Comparison of ENCODE assay signal across 17 cellular contexts in genomic region chr12:28294300-28294699, GRCh38.
DNase-seq lines count a peak whose midpoint lies in the region; ATAC-seq and TF ChIP-seq lines count a peak whose summit lies in the region.
"Had no signal": no experiment of that assay in that cellular context is flagged by ENCODE, and none has a peak within 500 bp of the region (broad histone marks: within the 10 kb centered on the region; RNA-seq: fewer than 3 reads in every experiment).

No MANE protein-coding gene starts in this region.

- H3K4me1 Mint-ChIP-seq in activated B cell treated with CpG ODN at 0.5 μM for 24 hours: peaks cover 12% of the 10 kb centered on the region
- H3K4me1 Mint-ChIP-seq: activated naive CD4-positive, alpha-beta T cell treated with anti-CD3 and anti-CD28 coated beads, Interleukin-2, amount 10 ng/mL, durations not matched to agents 7 days and 5 days had no signal

- CTCF ChIA-PET in activated B cell treated with CpG ODN at 0.5 μM for 24 hours (lab: Charles Lee): no interaction called here

- H3K4me3 Mint-ChIP-seq in activated B cell treated with CpG ODN at 0.5 μM for 24 hours: no peak overlapping the region
- H3K4me3 Mint-ChIP-seq: activated naive CD4-positive, alpha-beta T cell treated with anti-CD3 and anti-CD28 coated beads, Interleukin-2, amount 10 ng/mL, durations not matched to agents 7 days and 5 days had no signal

- no peak overlapping the region for H3K4me3 ChIP-seq in GM12865 (ENCODE audit: low read depth, low read length)
- H3K4me3 ChIP-seq in brain microvascular endothelial cell (ENCODE audit: low read depth, low read length): no peak overlapping the region
- H3K4me3 ChIP-seq: psoas muscle, thoracic aorta had no signal

- no peaks in the 10 kb centered on the region for H3K27me3 ChIP-seq in brain microvascular endothelial cell (replicated peaks)
- H3K27me3 ChIP-seq: BE2C had no signal

- no peaks in the 10 kb centered on the region for H3K36me3 ChIP-seq in brain microvascular endothelial cell (replicated peaks)
- H3K36me3 ChIP-seq: BE2C, thoracic aorta had no signal

- peaks cover 44% of the 10 kb centered on the region for H3K36me3 Mint-ChIP-seq in activated B cell treated with CpG ODN at 0.5 μM for 24 hours (ENCODE audit: low read depth)

- peak; percentile 9 for DNase-seq in GM12865 (ENCODE audit: low read depth)
- DNase-seq in NOMO-1 (lab: John Stamatoyannopoulos, UW; ENCODE audit: unreplicated experiment in 2 of 2): peak; percentile 30 to 35
- no peak for DNase-seq in activated B cell treated with CpG ODN at 0.5 μM for 24 hours
- DNase-seq in renal cortical epithelial cell (ENCODE audit: low read depth): peak; percentile 59
- DNase-seq in foreskin melanocyte: no peak
- no peak for DNase-seq in NCI-H748 treated with DMSO at 0.1 percent for 48 hours (lab: John Stamatoyannopoulos, UW)
- DNase-seq in brain microvascular endothelial cell: no peak
- DNase-seq: activated naive CD4-positive, alpha-beta T cell treated with anti-CD3 and anti-CD28 coated beads, Interleukin-2, amount 10 ng/mL, durations not matched to agents 7 days and 5 days; BE2C; DMS153; hippocampal formation; kidney; NCI-H187 treated with DMSO at 0.1 percent for 48 hours; NCI-H446; psoas muscle; SW 1271 had no signal

- in situ Hi-C loops in brain microvascular endothelial cell (cut with HindIII; ENCODE audit: low pct_ligation_motif_present, low sequenced_read_pairs): no loop called here

- POLR2A ChIA-PET in activated B cell treated with CpG ODN at 0.5 μM for 24 hours (lab: Charles Lee): interaction anchor here (0.5 kb wide), 1 partner anchor 39 kb away, joined by 9 read pairs; no protein-coding TSS in a partner anchor

- ATAC-seq in activated B cell treated with CpG ODN at 0.5 μM for 24 hours (ENCODE audit: low read depth): peak; percentile 40
- ATAC-seq: psoas muscle had no signal

- intact Hi-C loops in activated B cell treated with CpG ODN at 0.5 μM for 24 hours (cut with micrococcal nuclease): no loop called here

- TF ChIP-seq CTCF in GM12865 (IDR thresholded peaks at IDR 0.05; ENCODE audit: insufficient read depth, low read depth, low read length, missing control alignments) (no peak), activated B cell treated with CpG ODN at 0.5 μM for 24 hours (IDR thresholded peaks at IDR 0.05) (no peak), brain microvascular endothelial cell (IDR thresholded peaks at IDR 0.05; ENCODE audit: low read depth, low read length, missing control alignments) (no peak)

- H3K27ac ChIP-seq in brain microvascular endothelial cell: no peak overlapping the region
- H3K27ac ChIP-seq: psoas muscle, thoracic aorta had no signal

- no peaks in the 10 kb centered on the region for H3K27me3 Mint-ChIP-seq in activated B cell treated with CpG ODN at 0.5 μM for 24 hours
- H3K27me3 Mint-ChIP-seq: activated naive CD4-positive, alpha-beta T cell treated with anti-CD3 and anti-CD28 coated beads, Interleukin-2, amount 10 ng/mL, durations not matched to agents 7 days and 5 days had no signal

- peaks cover 18% of the 10 kb centered on the region for H3K9me3 Mint-ChIP-seq in activated B cell treated with CpG ODN at 0.5 μM for 24 hours

- peak overlapping the region; percentile 51 for H3K27ac Mint-ChIP-seq in activated B cell treated with CpG ODN at 0.5 μM for 24 hours
- H3K27ac Mint-ChIP-seq: activated naive CD4-positive, alpha-beta T cell treated with anti-CD3 and anti-CD28 coated beads, Interleukin-2, amount 10 ng/mL, durations not matched to agents 7 days and 5 days had no signal

Comparison
In these comparisons a context has a peak if more than half of its experiments do, and no peak if none do; other contexts are left out.
1. DNase-seq: peak in GM12865 (single experiment), NOMO-1 (2 of 2) and renal cortical epithelial cell (single experiment); none in activated B cell treated with CpG ODN at 0.5 μM for 24 hours (single experiment), foreskin melanocyte (single experiment), NCI-H748 treated with DMSO at 0.1 percent for 48 hours (single experiment) and brain microvascular endothelial cell (single experiment).